In genomic region chr6:125953502-125953875, GRCh38 we compare ENCODE assay signal across 10 cellular contexts. TPM values are rescaled to one million over a fixed set of nuclear protein-coding genes. Genes with fewer than 3 reads are reported as not detected.
DNase-seq lines count a peak whose midpoint lies in the region; ATAC-seq lines count a peak whose summit lies in the region.
"Had no signal": no experiment of that assay in that cellular context is flagged by ENCODE, and none has a peak within 500 bp of the region (broad histone marks: within the 10 kb centered on the region; RNA-seq: fewer than 3 reads in every experiment).

No MANE protein-coding gene starts in this region.

- H3K9me3 ChIP-seq in HUES6 (ENCODE audit: control insufficient read depth, insufficient read depth, low read depth, low read length) (no peaks in the 10 kb centered on the region), iPS-15b (ENCODE audit: control insufficient read depth, insufficient read depth, low read length) (no peaks in the 10 kb centered on the region)

- intact Hi-C loops in posterior vena cava (cut with DNase I): no loop called here

- H3K36me3 ChIP-seq in HUES6 (ENCODE audit: control insufficient read depth, insufficient read depth, low read length): no peaks in the 10 kb centered on the region
- no peaks in the 10 kb centered on the region for H3K36me3 ChIP-seq in iPS-15b (ENCODE audit: control insufficient read depth, insufficient read depth, low read length)

- H3K4me3 ChIP-seq in HUES6 (ENCODE audit: low read depth, low read length) (peak overlapping the region; percentile 11; the same call in 1 of the 2 replicates), iPS-15b (ENCODE audit: low read depth, low read length) (peak overlapping the region; percentile 27)

- DNase-seq in COR-L47 (lab: John Stamatoyannopoulos, UW) (peak; percentile 75), RPMI8226 (peak; percentile 80), nucleus accumbens (lab: John Stamatoyannopoulos, UW) (no peak), posterior vena cava (ENCODE audit: low spot score) (no peak)
- DNase-seq: DMS79; effector memory CD4-positive, alpha-beta T cell had no signal

- H3K27me3 ChIP-seq in HUES6 (ENCODE audit: control insufficient read depth, insufficient read depth, low read length) (no peaks in the 10 kb centered on the region), iPS-15b (ENCODE audit: control insufficient read depth, insufficient read depth, low read length) (peaks cover 2% of the 10 kb centered on the region)

- H3K4me1 ChIP-seq in HUES6 (ENCODE audit: control insufficient read depth, insufficient read depth, low read length) (peaks cover 9% of the 10 kb centered on the region; the same call in 1 of the 2 replicates), iPS-15b (ENCODE audit: control insufficient read depth, insufficient read depth, low read length) (peaks cover 7% of the 10 kb centered on the region)

- H3K9ac ChIP-seq in HUES6 (ENCODE audit: low read length) (no peak overlapping the region), iPS-15b (ENCODE audit: low read depth, low read length) (no peak overlapping the region)

- ATAC-seq in HG02571 (IDR thresholded peaks at IDR 0.05; ENCODE audit: unreplicated experiment): no peak
- ATAC-seq in HG02798 (IDR thresholded peaks at IDR 0.05; ENCODE audit: poor library complexity, unreplicated experiment): no peak

- no peak overlapping the region for H3K27ac ChIP-seq in HUES6 (ENCODE audit: low read depth, low read length)

RNA-seq across cellular contexts. Expression of gene HINT3, which starts 3.1 kb away (rescaled TPM):
- total RNA-seq in posterior vena cava: 10 to 100 TPM; 22.5 to 28.4 TPM

RNA-seq across cellular contexts. Expression of gene TRMT11, which starts 32.9 kb away (rescaled TPM):
- total RNA-seq in posterior vena cava: 10 to 100 TPM; 19.8 to 22.4 TPM

Comparison
In these comparisons a context has a peak if more than half of its experiments do, and no peak if none do; other contexts are left out.
1. DNase-seq: peak in COR-L47 (single experiment) and RPMI8226 (single experiment); none in nucleus accumbens (0 of 56) and posterior vena cava (single experiment).